19 cellular contexts compared by ENCODE assay signal in genomic region chr7:100589341-100589935, GRCh38. TPM values are rescaled to one million over a fixed set of nuclear protein-coding genes. Genes with fewer than 3 reads are reported as not detected.
DNase-seq lines count a peak whose midpoint lies in the region; ATAC-seq, FAIRE-seq and TF ChIP-seq lines count a peak whose summit lies in the region.
"Had no signal": no experiment of that assay in that cellular context is flagged by ENCODE, and none has a peak within 500 bp of the region (broad histone marks: within the 10 kb centered on the region; RNA-seq: fewer than 3 reads in every experiment).

No MANE protein-coding gene starts in this region.

- peaks cover 6% of the 10 kb centered on the region for H3K79me2 ChIP-seq in HepG2 (ENCODE audit: insufficient read depth, low read length)

- no TSS peak for BruUV-seq in HepG2 (replicated peaks; lab: Mats Ljungman, UMichigan)

- CTCF ChIA-PET in HepG2 (lab: Yijun Ruan, JAX; ENCODE audit: low intra/inter-chr PET ratio, low total read pairs): interaction anchor here (0.8 kb wide), 1 partner anchor 120 kb away, joined by 6 read pairs; no protein-coding TSS in a partner anchor

- peak overlapping the region in 1 of 3 experiments; percentile 38; a peak in 1 of 6 replicates for H3K4me3 ChIP-seq in HepG2 (replicated peaks in 1 of 3; ENCODE audit: insufficient read depth in 1 of 3, low read depth in 2 of 3, low read length in 3 of 3)
- H3K4me3 ChIP-seq in right lobe of liver: no peak overlapping the region
- H3K4me3 ChIP-seq in vagina: peak overlapping the region in 1 of 2 donors; percentile 16

- DNase-seq in HepG2 (ENCODE audit: low spot score) (no peak), right lobe of liver (no peak), left kidney (ENCODE audit: low read depth, low spot score) (peak; percentile 49), vagina (ENCODE audit: extremely low spot score in 2 of 2) (no peak), substantia nigra (lab: John Stamatoyannopoulos, UW) (no peak)
- DNase-seq: activated CD4-positive, alpha-beta T cell treated with anti-CD3 and anti-CD28 coated beads for 1 hour; activated CD8-positive, alpha-beta memory T cell treated with anti-CD3 and anti-CD28 coated beads, Interleukin-2, amount 10 ng/mL, durations not matched to agents 7 days and 5 days; activated effector memory CD4-positive, alpha-beta T cell treated with Interleukin-2 at 50 U/mL for 16 hours; CD8-positive, alpha-beta memory T cell; NCI-H1930; NCI-H510A; stimulated activated CD4-positive, alpha-beta T cell treated with anti-CD3 and anti-CD28 coated beads, Interleukin-1b, Interleukin-23, amount 100 ng/mL, for 48 hours had no signal

- intact Hi-C loops in HepG2 (cut with micrococcal nuclease; ENCODE audit: unreplicated experiment) (no loop called here), right lobe of liver (cut with DNase I) (loop anchor here in 1 of 2 donors (10.0 kb wide), 1 partner anchor 85 kb away; the partner anchor contains the start of gene GNB2), vagina (cut with DNase I) (loop anchor here (5.0 kb wide), 1 partner anchor 83 kb away; the partner anchor contains the start of gene GNB2)

- H3K27ac ChIP-seq in HepG2 (ENCODE audit: extremely low read length, insufficient read depth, low read length) (no peak overlapping the region), right lobe of liver (no peak overlapping the region), vagina (peak overlapping the region; percentile 54), substantia nigra (ENCODE audit: low read depth, low read length, poor library complexity, severe bottlenecking) (no peak overlapping the region)

- TF ChIP-seq POLR2A in HepG2 (IDR thresholded peaks at IDR 0.05; ENCODE audit: insufficient read depth in 1 of 2, low read depth in 2 of 2, low read length in 2 of 2): no peak
- no peak for TF ChIP-seq POLR2A in right lobe of liver (IDR thresholded peaks at IDR 0.05)
- TF ChIP-seq POLR2A in vagina (IDR thresholded peaks at IDR 0.05): no peak

- H3K4me1 ChIP-seq in HepG2 (ENCODE audit: insufficient read depth, low read length): peaks cover 46% of the 10 kb centered on the region
- peaks cover 0 to 8% (median 3%) of the 10 kb centered on the region in 4 donors for H3K4me1 ChIP-seq in right lobe of liver
- peaks cover 30% of the 10 kb centered on the region for H3K4me1 ChIP-seq in vagina

- H2AFZ ChIP-seq in HepG2 (ENCODE audit: low read length): no peak overlapping the region

- FAIRE-seq in HepG2 (lab: Jason Lieb, UNC): no peak
- FAIRE-seq: GM19239 had no signal

- H3K36me3 ChIP-seq in HepG2 (replicated peaks in 1 of 2; ENCODE audit: control insufficient read depth in 1 of 2, insufficient read depth in 2 of 2, low read length in 2 of 2) (no peaks in the 10 kb centered on the region), right lobe of liver (no peaks in the 10 kb centered on the region), vagina (no peaks in the 10 kb centered on the region)

- 9% methylated on average over 7 of the region's 7 CpGs for WGBS in HepG2 (ENCODE audit: low lambda C conversion rate)
- WGBS in right lobe of liver (ENCODE audit: insufficient coverage, low coverage, low lambda C conversion rate, missing lambda C conversion rate): 41% methylated on average over 7 of the region's 7 CpGs

- peaks cover 0 to 9% of the 10 kb centered on the region in 2 experiments; a peak in 3 of 5 replicates for H3K27me3 ChIP-seq in HepG2 (ENCODE audit: control insufficient read depth in 1 of 2, insufficient read depth in 2 of 2, low read length in 2 of 2)
- H3K27me3 ChIP-seq in right lobe of liver: no peaks in the 10 kb centered on the region
- H3K27me3 ChIP-seq in vagina: no peaks in the 10 kb centered on the region

- H3K4me2 ChIP-seq in HepG2 (ENCODE audit: low read depth, low read length): peak overlapping the region; percentile 40

- no peak for TF ChIP-seq CTCF in HepG2 (CRISPR knock-in tag; IDR thresholded peaks at IDR 0.05)
- no peak for TF ChIP-seq CTCF in right lobe of liver (IDR thresholded peaks at IDR 0.05)
- no peak for TF ChIP-seq CTCF in vagina (IDR thresholded peaks at IDR 0.05)

- in situ Hi-C loops in HepG2 (cut with HindIII; ENCODE audit: extremely low pct_ligation_motif_present, low pct_unique_long_range_greater_than_20kb): no loop called here

- TF ChIP-seq EP300 in HepG2 (IDR thresholded peaks at IDR 0.05; ENCODE audit: low read depth in 2 of 2, low read length in 2 of 2): no peak
- TF ChIP-seq EP300 in HepG2 (CRISPR knock-in tag; IDR thresholded peaks at IDR 0.05; ENCODE audit: borderline replicate concordance): no peak

- no peak overlapping the region for H3K9ac ChIP-seq in HepG2 (ENCODE audit: insufficient read depth, low read depth, low read length)

- ATAC-seq in HepG2 (no peak), right lobe of liver (no peak), HG03432 (IDR thresholded peaks at IDR 0.05; ENCODE audit: unreplicated experiment) (no peak)
- ATAC-seq: activated CD8-positive, alpha-beta memory T cell treated with anti-CD3 and anti-CD28 coated beads, Interleukin-2, amount 10 ng/mL, durations not matched to agents 7 days and 5 days; HCT116 had no signal

- H3K9me3 ChIP-seq in HepG2 (ENCODE audit: low read length) (no peaks in the 10 kb centered on the region), right lobe of liver (no peaks in the 10 kb centered on the region), vagina (no peaks in the 10 kb centered on the region)

- TF ChIP-seq RAD21 in HepG2 (CRISPR knock-in tag; IDR thresholded peaks at IDR 0.05): no peak

- POLR2A ChIA-PET in HepG2 (lab: Yijun Ruan, JAX): interaction anchor here (1.2 to 1.4 kb wide), 3 partner anchors 19 to 116 kb away, joined by 3 to 7 read pairs (median 4); partner anchors contain the start of genes MOSPD3 and POP7

- H4K20me1 ChIP-seq in HepG2 (ENCODE audit: insufficient read depth, low read length): peaks cover 7% of the 10 kb centered on the region; the same call in 1 of the 2 replicates

RNA-seq across cellular contexts. Expression of gene FBXO24, which starts 3.3 kb away (rescaled TPM):
- total RNA-seq in HepG2 (2016; rRNA removed; fragmentation: Illumina TruSeq; extraction: Trizol): 0.13 and 0.20 TPM in 2 replicates
- 0.18 and 0.61 TPM in 2 replicates for total RNA-seq in HepG2 (2016; cell fraction: cytosol; rRNA removed; fragmentation: Illumina TruSeq; extraction: Trizol; ENCODE audit: low read depth)
- total RNA-seq in HepG2 (2016; cell fraction: insoluble cytoplasmic fraction; rRNA removed; fragmentation: Illumina TruSeq; extraction: Trizol): 0.24 TPM in 1 of 2 replicates, not detected in the other
- total RNA-seq in HepG2 (2016; cell fraction: membrane; rRNA removed; fragmentation: Illumina TruSeq; extraction: Trizol): 0.12 and 0.21 TPM in 2 replicates
- total RNA-seq in HepG2 (2016; cell fraction: nucleus; rRNA removed; fragmentation: Illumina TruSeq; extraction: Trizol): 0.56 TPM in 1 of 2 replicates, not detected in the other
- polyA plus RNA-seq in HepG2 (2011; rRNA removed): 0.31 and 0.55 TPM in 2 replicates
- 0.31 and 0.32 TPM in 2 replicates for polyA plus RNA-seq in HepG2 (2011; cell fraction: cytosol; rRNA removed)
- 2.0 and 2.1 TPM in 2 replicates for polyA plus RNA-seq in HepG2 (2011; cell fraction: nucleus; rRNA removed)
- 0.15 and 0.31 TPM in 2 replicates for polyA plus RNA-seq in HepG2 (2012)
- polyA plus RNA-seq in HepG2 (2016; cell fraction: cytosol; fragmentation: Illumina TruSeq; extraction: Trizol; ENCODE audit: low read depth): 0.08 and 0.10 TPM in 2 replicates
- polyA plus RNA-seq in HepG2 (2016; cell fraction: insoluble cytoplasmic fraction; fragmentation: Illumina TruSeq; extraction: Trizol; ENCODE audit: low read depth): 0.21 and 0.26 TPM in 2 replicates
- polyA plus RNA-seq in HepG2 (2016; cell fraction: membrane; fragmentation: Illumina TruSeq; extraction: Trizol; ENCODE audit: low read depth): 0.14 and 0.22 TPM in 2 replicates
- 0.38 and 0.51 TPM in 2 replicates for polyA plus RNA-seq in HepG2 (2016; cell fraction: nucleus; fragmentation: Illumina TruSeq; extraction: Trizol; ENCODE audit: insufficient read depth, low read depth)
- 0.80 and 0.94 TPM in 2 replicates for polyA minus RNA-seq in HepG2 (2011; rRNA and poly(A)+ RNA removed; ENCODE audit: low replicate concordance)
- polyA minus RNA-seq in HepG2 (2011; cell fraction: cytosol; rRNA and poly(A)+ RNA removed): not detected in 2 replicates
- 0.26 and 0.50 TPM in 2 replicates for polyA minus RNA-seq in HepG2 (2011; cell fraction: nucleus; rRNA and poly(A)+ RNA removed)
- total RNA-seq in right lobe of liver: 1 to 10 TPM in 1 of 6 experiments, under 1 TPM in 5; 0.25 to 1.0 (median 0.45) TPM
- total RNA-seq in vagina: 0.98 TPM
- polyA plus RNA-seq: CD8-positive, alpha-beta memory T cell had no signal

RNA-seq across cellular contexts. Expression of gene LRCH4, which starts 3.5 kb away (rescaled TPM):
- total RNA-seq in HepG2 (2016; rRNA removed; fragmentation: Illumina TruSeq; extraction: Trizol): 2.9 and 7.0 TPM in 2 replicates
- 10.0 and 10.9 TPM in 2 replicates for total RNA-seq in HepG2 (2016; cell fraction: cytosol; rRNA removed; fragmentation: Illumina TruSeq; extraction: Trizol; ENCODE audit: low read depth)
- total RNA-seq in HepG2 (2016; cell fraction: insoluble cytoplasmic fraction; rRNA removed; fragmentation: Illumina TruSeq; extraction: Trizol): 3.0 and 6.9 TPM in 2 replicates
- 2.9 and 3.8 TPM in 2 replicates for total RNA-seq in HepG2 (2016; cell fraction: membrane; rRNA removed; fragmentation: Illumina TruSeq; extraction: Trizol)
- 9.9 and 11.5 TPM in 2 replicates for total RNA-seq in HepG2 (2016; cell fraction: nucleus; rRNA removed; fragmentation: Illumina TruSeq; extraction: Trizol)
- 9.3 and 11.1 TPM in 2 replicates for polyA plus RNA-seq in HepG2 (2011; rRNA removed)
- polyA plus RNA-seq in HepG2 (2011; cell fraction: cytosol; rRNA removed): 1.9 and 2.9 TPM in 2 replicates
- polyA plus RNA-seq in HepG2 (2011; cell fraction: nucleus; rRNA removed): 106 and 117 TPM in 2 replicates
- polyA plus RNA-seq in HepG2 (2012): 10.1 and 13.5 TPM in 2 replicates
- 1.1 and 1.2 TPM in 2 replicates for polyA plus RNA-seq in HepG2 (2016; cell fraction: cytosol; fragmentation: Illumina TruSeq; extraction: Trizol; ENCODE audit: low read depth)
- 5.9 and 7.3 TPM in 2 replicates for polyA plus RNA-seq in HepG2 (2016; cell fraction: insoluble cytoplasmic fraction; fragmentation: Illumina TruSeq; extraction: Trizol; ENCODE audit: low read depth)
- 1.5 and 2.1 TPM in 2 replicates for polyA plus RNA-seq in HepG2 (2016; cell fraction: membrane; fragmentation: Illumina TruSeq; extraction: Trizol; ENCODE audit: low read depth)
- 38.5 and 39.0 TPM in 2 replicates for polyA plus RNA-seq in HepG2 (2016; cell fraction: nucleus; fragmentation: Illumina TruSeq; extraction: Trizol; ENCODE audit: insufficient read depth, low read depth)
- polyA minus RNA-seq in HepG2 (2011; rRNA and poly(A)+ RNA removed; ENCODE audit: low replicate concordance): 11.4 and 13.8 TPM in 2 replicates
- 8.0 and 17.6 TPM in 2 replicates for polyA minus RNA-seq in HepG2 (2011; cell fraction: cytosol; rRNA and poly(A)+ RNA removed)
- polyA minus RNA-seq in HepG2 (2011; cell fraction: nucleus; rRNA and poly(A)+ RNA removed): 25.9 and 27.4 TPM in 2 replicates
- total RNA-seq in right lobe of liver: 10 to 100 TPM; 19.5 to 39.1 (median 24.7) TPM
- 72.2 TPM for total RNA-seq in vagina

RNA-seq across cellular contexts. Expression of gene PCOLCE, which starts 12.7 kb away (rescaled TPM):
- 3.9 and 16.0 TPM in 2 replicates for total RNA-seq in HepG2 (2016; rRNA removed; fragmentation: Illumina TruSeq; extraction: Trizol)
- 2.1 and 2.3 TPM in 2 replicates for total RNA-seq in HepG2 (2016; cell fraction: cytosol; rRNA removed; fragmentation: Illumina TruSeq; extraction: Trizol; ENCODE audit: low read depth)
- 3.3 and 18.3 TPM in 2 replicates for total RNA-seq in HepG2 (2016; cell fraction: insoluble cytoplasmic fraction; rRNA removed; fragmentation: Illumina TruSeq; extraction: Trizol)
- 1.9 and 2.0 TPM in 2 replicates for total RNA-seq in HepG2 (2016; cell fraction: membrane; rRNA removed; fragmentation: Illumina TruSeq; extraction: Trizol)
- 20.4 and 23.8 TPM in 2 replicates for total RNA-seq in HepG2 (2016; cell fraction: nucleus; rRNA removed; fragmentation: Illumina TruSeq; extraction: Trizol)
- 5.3 and 6.9 TPM in 2 replicates for polyA plus RNA-seq in HepG2 (2011; rRNA removed)
- 3.1 and 3.4 TPM in 2 replicates for polyA plus RNA-seq in HepG2 (2011; cell fraction: cytosol; rRNA removed)
- polyA plus RNA-seq in HepG2 (2011; cell fraction: nucleus; rRNA removed): 62.1 and 64.1 TPM in 2 replicates
- 15.6 and 28.9 TPM in 2 replicates for polyA plus RNA-seq in HepG2 (2012)
- 3.5 and 3.8 TPM in 2 replicates for polyA plus RNA-seq in HepG2 (2016; cell fraction: cytosol; fragmentation: Illumina TruSeq; extraction: Trizol; ENCODE audit: low read depth)
- 6.3 and 9.1 TPM in 2 replicates for polyA plus RNA-seq in HepG2 (2016; cell fraction: insoluble cytoplasmic fraction; fragmentation: Illumina TruSeq; extraction: Trizol; ENCODE audit: low read depth)
- 3.4 and 3.6 TPM in 2 replicates for polyA plus RNA-seq in HepG2 (2016; cell fraction: membrane; fragmentation: Illumina TruSeq; extraction: Trizol; ENCODE audit: low read depth)
- 81.2 and 84.3 TPM in 2 replicates for polyA plus RNA-seq in HepG2 (2016; cell fraction: nucleus; fragmentation: Illumina TruSeq; extraction: Trizol; ENCODE audit: insufficient read depth, low read depth)
- polyA minus RNA-seq in HepG2 (2011; rRNA and poly(A)+ RNA removed; ENCODE audit: low replicate concordance): 1.7 and 2.2 TPM in 2 replicates
- polyA minus RNA-seq in HepG2 (2011; cell fraction: cytosol; rRNA and poly(A)+ RNA removed): 3.4 and 4.9 TPM in 2 replicates
- polyA minus RNA-seq in HepG2 (2011; cell fraction: nucleus; rRNA and poly(A)+ RNA removed): 7.1 and 9.0 TPM in 2 replicates
- total RNA-seq in right lobe of liver: 10 to 100 TPM; 10.9 to 48.5 (median 23.6) TPM
- 85.4 TPM for total RNA-seq in vagina
- total RNA-seq: lung microvascular endothelial cell had no signal

RNA-seq across cellular contexts. Expression of gene SAP25, which starts 15.7 kb away (rescaled TPM):
- 0.15 TPM in 1 of 2 replicates, not detected in the other for total RNA-seq in HepG2 (2016; rRNA removed; fragmentation: Illumina TruSeq; extraction: Trizol)
- not detected in 2 replicates for total RNA-seq in HepG2 (2016; cell fraction: cytosol; rRNA removed; fragmentation: Illumina TruSeq; extraction: Trizol; ENCODE audit: low read depth)
- not detected in 2 replicates for total RNA-seq in HepG2 (2016; cell fraction: insoluble cytoplasmic fraction; rRNA removed; fragmentation: Illumina TruSeq; extraction: Trizol)
- not detected in 2 replicates for total RNA-seq in HepG2 (2016; cell fraction: membrane; rRNA removed; fragmentation: Illumina TruSeq; extraction: Trizol)
- not detected in 2 replicates for total RNA-seq in HepG2 (2016; cell fraction: nucleus; rRNA removed; fragmentation: Illumina TruSeq; extraction: Trizol)
- polyA plus RNA-seq in HepG2 (2011; rRNA removed): 0.20 TPM in 2 replicates
- 0.13 TPM in 1 of 2 replicates, not detected in the other for polyA plus RNA-seq in HepG2 (2011; cell fraction: cytosol; rRNA removed)
- polyA plus RNA-seq in HepG2 (2011; cell fraction: nucleus; rRNA removed): 2.5 and 2.6 TPM in 2 replicates
- 0.70 and 1.9 TPM in 2 replicates for polyA plus RNA-seq in HepG2 (2012)
- polyA plus RNA-seq in HepG2 (2016; cell fraction: cytosol; fragmentation: Illumina TruSeq; extraction: Trizol; ENCODE audit: low read depth): 0.32 and 0.41 TPM in 2 replicates
- polyA plus RNA-seq in HepG2 (2016; cell fraction: insoluble cytoplasmic fraction; fragmentation: Illumina TruSeq; extraction: Trizol; ENCODE audit: low read depth): not detected in 2 replicates
- polyA plus RNA-seq in HepG2 (2016; cell fraction: membrane; fragmentation: Illumina TruSeq; extraction: Trizol; ENCODE audit: low read depth): not detected in 2 replicates
- not detected in 2 replicates for polyA plus RNA-seq in HepG2 (2016; cell fraction: nucleus; fragmentation: Illumina TruSeq; extraction: Trizol; ENCODE audit: insufficient read depth, low read depth)
- not detected in 2 replicates for polyA minus RNA-seq in HepG2 (2011; rRNA and poly(A)+ RNA removed; ENCODE audit: low replicate concordance)
- not detected in 2 replicates for polyA minus RNA-seq in HepG2 (2011; cell fraction: cytosol; rRNA and poly(A)+ RNA removed)
- polyA minus RNA-seq in HepG2 (2011; cell fraction: nucleus; rRNA and poly(A)+ RNA removed): not detected in 2 replicates
- total RNA-seq in right lobe of liver: 1 to 10 TPM in 3 of 6 experiments, under 1 TPM in 1, not detected in 2; 0.53 to 4.5 (median 2.2) TPM
- 2.9 TPM for total RNA-seq in vagina
- total RNA-seq: cerebellum, fibroblast of villous mesenchyme, lung microvascular endothelial cell, M059J had no signal

RNA-seq across cellular contexts. Expression of gene MOSPD3, which starts 22.9 kb away (rescaled TPM):
- total RNA-seq in HepG2 (2016; rRNA removed; fragmentation: Illumina TruSeq; extraction: Trizol): 6.1 and 7.6 TPM in 2 replicates
- 12.3 and 20.4 TPM in 2 replicates for total RNA-seq in HepG2 (2016; cell fraction: cytosol; rRNA removed; fragmentation: Illumina TruSeq; extraction: Trizol; ENCODE audit: low read depth)
- total RNA-seq in HepG2 (2016; cell fraction: insoluble cytoplasmic fraction; rRNA removed; fragmentation: Illumina TruSeq; extraction: Trizol): 4.0 and 7.0 TPM in 2 replicates
- 15.9 and 22.1 TPM in 2 replicates for total RNA-seq in HepG2 (2016; cell fraction: membrane; rRNA removed; fragmentation: Illumina TruSeq; extraction: Trizol)
- 4.2 and 6.2 TPM in 2 replicates for total RNA-seq in HepG2 (2016; cell fraction: nucleus; rRNA removed; fragmentation: Illumina TruSeq; extraction: Trizol)
- polyA plus RNA-seq in HepG2 (2011; rRNA removed): 8.6 and 8.8 TPM in 2 replicates
- 3.9 and 6.3 TPM in 2 replicates for polyA plus RNA-seq in HepG2 (2011; cell fraction: cytosol; rRNA removed)
- 21.4 and 23.3 TPM in 2 replicates for polyA plus RNA-seq in HepG2 (2011; cell fraction: nucleus; rRNA removed)
- 7.9 and 11.0 TPM in 2 replicates for polyA plus RNA-seq in HepG2 (2012)
- 45.9 and 64.3 TPM in 2 replicates for polyA plus RNA-seq in HepG2 (2016; cell fraction: cytosol; fragmentation: Illumina TruSeq; extraction: Trizol; ENCODE audit: low read depth)
- polyA plus RNA-seq in HepG2 (2016; cell fraction: insoluble cytoplasmic fraction; fragmentation: Illumina TruSeq; extraction: Trizol; ENCODE audit: low read depth): 15.6 and 23.4 TPM in 2 replicates
- 47.5 and 59.2 TPM in 2 replicates for polyA plus RNA-seq in HepG2 (2016; cell fraction: membrane; fragmentation: Illumina TruSeq; extraction: Trizol; ENCODE audit: low read depth)
- polyA plus RNA-seq in HepG2 (2016; cell fraction: nucleus; fragmentation: Illumina TruSeq; extraction: Trizol; ENCODE audit: insufficient read depth, low read depth): 17.4 and 18.3 TPM in 2 replicates
- 3.9 and 4.7 TPM in 2 replicates for polyA minus RNA-seq in HepG2 (2011; rRNA and poly(A)+ RNA removed; ENCODE audit: low replicate concordance)
- polyA minus RNA-seq in HepG2 (2011; cell fraction: cytosol; rRNA and poly(A)+ RNA removed): 1.7 and 2.4 TPM in 2 replicates
- 4.5 and 5.2 TPM in 2 replicates for polyA minus RNA-seq in HepG2 (2011; cell fraction: nucleus; rRNA and poly(A)+ RNA removed)
- total RNA-seq in right lobe of liver: 10 to 100 TPM in 5 of 6 experiments, 1 to 10 TPM in 1; 8.6 to 19.3 (median 13.9) TPM
- total RNA-seq in vagina: 11.8 TPM
